Comparison of ENCODE assay signal across 8 cellular contexts in the genomic region with DNA sequence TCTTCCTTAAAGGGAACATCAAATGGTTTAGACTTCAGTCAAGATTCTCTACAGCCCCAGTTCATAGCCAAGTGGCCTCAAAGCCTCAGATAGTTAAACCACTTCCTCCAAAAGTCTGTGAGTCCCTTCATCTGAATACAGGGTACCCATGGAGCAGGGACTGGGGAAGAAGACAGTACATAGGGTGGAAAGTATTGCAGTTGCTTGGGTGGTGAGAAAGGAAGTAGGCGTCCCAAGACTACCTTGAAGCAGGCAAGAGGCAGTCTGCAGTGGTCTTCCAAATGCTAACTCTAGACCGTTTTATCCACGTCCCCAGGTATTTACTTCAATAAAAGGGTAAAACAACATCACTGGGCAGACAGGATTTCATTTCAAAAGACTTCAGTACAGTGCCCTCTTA. TPM values are rescaled to one million over a fixed set of nuclear protein-coding genes. Genes with fewer than 3 reads are reported as not detected.
DNase-seq lines count a peak whose midpoint lies in the region; ATAC-seq and TF ChIP-seq lines count a peak whose summit lies in the region.

No MANE protein-coding gene starts in this region.

- H3K27ac Mint-ChIP-seq in activated CD4-positive, alpha-beta T cell treated with anti-CD3 and anti-CD28 coated beads, Interleukin-2, amount 10 ng/mL, durations not matched to agents 24 days and 14 days = peak overlapping the region; percentile 95

- no peak for TF ChIP-seq CTCF in fibroblast of villous mesenchyme (IDR thresholded peaks at IDR 0.05; ENCODE audit: insufficient read depth, low read depth, low read length)
- TF ChIP-seq CTCF in smooth muscle cell (IDR thresholded peaks at IDR 0.05; ENCODE audit: borderline replicate concordance, insufficient read depth, poor library complexity, severe bottlenecking) = no peak

- H3K27me3 ChIP-seq in smooth muscle cell (ENCODE audit: low read depth) = no peaks in the 10 kb centered on the region

- H2AFZ ChIP-seq in smooth muscle cell (ENCODE audit: low read depth) = peak overlapping the region; percentile 83

- peak overlapping the region; percentile 96 for H3K4me2 ChIP-seq in smooth muscle cell

- H3K36me3 ChIP-seq in smooth muscle cell (ENCODE audit: low read depth) = no peaks in the 10 kb centered on the region

- peak overlapping the region; percentile 45 for H3K9ac ChIP-seq in smooth muscle cell (ENCODE audit: low read depth)

- peak; percentile 64 for DNase-seq in stimulated activated CD4-positive, alpha-beta T cell treated with anti-CD3 and anti-CD28 coated beads, Interleukin-4, amount 100 ng/mL, for 24 hours
- DNase-seq in stimulated activated CD4-positive, alpha-beta T cell treated with anti-CD3 and anti-CD28 coated beads, Interleukin-1b, Interleukin-23, amount 100 ng/mL, for 48 hours = no peak
- DNase-seq in activated CD4-positive, alpha-beta T cell treated with anti-CD3 and anti-CD28 coated beads, Interleukin-2, amount 10 ng/mL, durations not matched to agents 24 days and 14 days = peak; percentile 86
- DNase-seq in fibroblast of villous mesenchyme (ENCODE audit: low read depth) = no peak
- DNase-seq in smooth muscle cell (lab: John Stamatoyannopoulos, UW; ENCODE audit: unreplicated experiment) = no peak

- H3K4me3 Mint-ChIP-seq in activated CD4-positive, alpha-beta T cell treated with anti-CD3 and anti-CD28 coated beads, Interleukin-2, amount 10 ng/mL, durations not matched to agents 24 days and 14 days = peak overlapping the region; percentile 99

- intact Hi-C loops in activated CD4-positive, alpha-beta T cell treated with anti-CD3 and anti-CD28 coated beads, Interleukin-2, amount 10 ng/mL, durations not matched to agents 24 days and 14 days (cut with micrococcal nuclease) = loop anchor here (1.0 to 5.0 kb wide), 12 partner anchors 8 to 614 kb away; partner anchors contain the start of genes FAM229B and TUBE1

- peaks cover 3% of the 10 kb centered on the region for H3F3A ChIP-seq in smooth muscle cell (ENCODE audit: low read depth)

- peaks cover 2% of the 10 kb centered on the region for H3K27me3 Mint-ChIP-seq in activated CD4-positive, alpha-beta T cell treated with anti-CD3 and anti-CD28 coated beads, Interleukin-2, amount 10 ng/mL, durations not matched to agents 24 days and 14 days

- H3K9me3 Mint-ChIP-seq in activated CD4-positive, alpha-beta T cell treated with anti-CD3 and anti-CD28 coated beads, Interleukin-2, amount 10 ng/mL, durations not matched to agents 24 days and 14 days = no peaks in the 10 kb centered on the region

- H3K9me3 ChIP-seq in smooth muscle cell (replicated peaks; ENCODE audit: low read depth) = no peaks in the 10 kb centered on the region

- ATAC-seq in GM18517 (IDR thresholded peaks at IDR 0.05; ENCODE audit: unreplicated experiment) = no peak
- no peak for ATAC-seq in HG03196 (IDR thresholded peaks at IDR 0.05; ENCODE audit: unreplicated experiment)
- no peak for ATAC-seq in GM19035 (IDR thresholded peaks at IDR 0.05; ENCODE audit: unreplicated experiment)

- H3K79me2 ChIP-seq in smooth muscle cell (ENCODE audit: low read depth) = peaks cover 61% of the 10 kb centered on the region

- H3K27ac ChIP-seq in smooth muscle cell (ENCODE audit: low read depth) = peak overlapping the region; percentile 40

- 24% methylated on average over 3 of the region's 3 CpGs for WGBS in smooth muscle cell (ENCODE audit: low lambda C conversion rate)

- H3K36me3 Mint-ChIP-seq in activated CD4-positive, alpha-beta T cell treated with anti-CD3 and anti-CD28 coated beads, Interleukin-2, amount 10 ng/mL, durations not matched to agents 24 days and 14 days (ENCODE audit: low read depth) = peaks cover 47% of the 10 kb centered on the region

- peaks cover 15% of the 10 kb centered on the region for H3K4me1 ChIP-seq in smooth muscle cell (ENCODE audit: low read depth)

- peaks cover 59% of the 10 kb centered on the region for H4K20me1 ChIP-seq in smooth muscle cell (ENCODE audit: low read depth)

- peaks cover 51% of the 10 kb centered on the region for H3K4me1 Mint-ChIP-seq in activated CD4-positive, alpha-beta T cell treated with anti-CD3 and anti-CD28 coated beads, Interleukin-2, amount 10 ng/mL, durations not matched to agents 24 days and 14 days

- peak overlapping the region; percentile 77 for H3K4me3 ChIP-seq in fibroblast of villous mesenchyme (ENCODE audit: low read depth, low read length)
- peak overlapping the region; percentile 82 for H3K4me3 ChIP-seq in smooth muscle cell

RNA-seq across cellular contexts. Expression of gene FYN, which starts 2.0 kb away (rescaled TPM):
- 331 and 341 TPM in 2 replicates for total RNA-seq in activated CD4-positive, alpha-beta T cell treated with anti-CD3 and anti-CD28 coated beads, Interleukin-2, amount 10 ng/mL, durations not matched to agents 24 days and 14 days
- 26.8 and 35.1 TPM in 2 replicates for total RNA-seq in fibroblast of villous mesenchyme
- total RNA-seq in smooth muscle cell = 110 and 120 TPM in 2 replicates
- 138 and 140 TPM in 2 replicates for polyA plus RNA-seq in smooth muscle cell

Comparison
In these comparisons a context has a peak if more than half of its experiments do, and no peak if none do; other contexts are left out.
1. DNase-seq: peak in stimulated activated CD4-positive, alpha-beta T cell treated with anti-CD3 and anti-CD28 coated beads, Interleukin-4, amount 100 ng/mL, for 24 hours (single experiment) and activated CD4-positive, alpha-beta T cell treated with anti-CD3 and anti-CD28 coated beads, Interleukin-2, amount 10 ng/mL, durations not matched to agents 24 days and 14 days (single experiment); none in stimulated activated CD4-positive, alpha-beta T cell treated with anti-CD3 and anti-CD28 coated beads, Interleukin-1b, Interleukin-23, amount 100 ng/mL, for 48 hours (single experiment), fibroblast of villous mesenchyme (single experiment) and smooth muscle cell (single experiment).